ENCODE assay signal across 1 cellular context in the genomic region with DNA sequence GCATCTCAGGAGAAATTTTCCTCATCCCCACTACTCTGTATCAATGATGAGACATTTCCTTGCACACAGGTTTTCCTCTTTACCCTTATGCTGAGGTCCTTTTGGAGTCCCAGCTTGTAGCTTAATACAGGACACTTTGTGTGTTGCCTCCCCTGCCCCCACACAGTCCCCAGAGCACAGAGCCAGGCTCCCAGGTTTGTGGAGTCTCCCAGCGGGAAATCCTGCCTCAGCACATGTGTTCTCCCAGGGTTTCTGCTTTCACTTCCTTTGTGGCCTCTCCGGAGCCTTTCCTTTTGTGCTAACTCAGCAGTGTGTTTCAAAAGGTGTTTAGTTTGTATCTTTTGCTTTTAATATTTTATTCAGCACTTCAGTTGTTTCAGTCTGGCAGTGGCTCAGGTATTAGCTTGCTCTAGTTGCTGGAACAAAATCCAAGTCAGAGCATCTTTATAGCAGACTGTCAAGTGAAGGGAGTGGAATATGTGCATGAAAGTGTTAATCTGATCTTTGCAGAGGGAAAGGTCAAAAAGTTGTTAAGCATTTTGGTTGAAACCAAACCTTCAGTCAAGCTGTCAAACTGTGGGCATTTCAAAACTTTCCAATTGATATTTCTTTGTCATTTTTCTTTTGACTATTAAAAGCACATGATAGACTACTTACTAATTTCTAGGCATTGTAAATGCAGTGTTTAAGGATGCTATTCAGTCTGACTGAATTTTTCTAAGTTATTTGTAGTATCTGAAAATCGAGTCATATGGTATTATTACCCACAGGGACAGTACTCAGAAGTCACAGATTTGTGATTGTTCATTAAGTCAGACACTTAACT.
A peak's percentile ranks its signal among the peaks of the same experiment; 100 is the strongest.
TF ChIP-seq lines count a peak whose summit lies in the region.

No MANE protein-coding gene starts in this region.

TF ChIP-seq in H1, 55 proteins besides CTCF, POLR2A, EP300 and RAD21:
- TF ChIP-seq ASH2L (IDR thresholded peaks at IDR 0.05; ENCODE audit: low read length) (peak; percentile 50), MAFK (IDR thresholded peaks at IDR 0.05; ENCODE audit: low read depth, low read length) (peak; percentile 87), CEBPB (IDR thresholded peaks at IDR 0.05; ENCODE audit: low read depth, low read length) (no peak), GTF2F1 (IDR thresholded peaks at IDR 0.05; ENCODE audit: borderline replicate concordance, low read depth, low read length) (no peak), ZNF274 (IDR thresholded peaks at IDR 0.05; ENCODE audit: borderline replicate concordance, extremely low read depth, low read length) (no peak), SP1 (IDR thresholded peaks at IDR 0.05; ENCODE audit: low read depth, low read length) (peak; percentile 73; the same call in 1 of the 2 replicates), BACH1 (IDR thresholded peaks at IDR 0.05; ENCODE audit: low read length) (peak; percentile 80), TCF12 (IDR thresholded peaks at IDR 0.05; ENCODE audit: low read depth, low read length) (0 out of 2 replicates have a peak, but pooled peaks have one; percentile 12), HDAC6 (IDR thresholded peaks at IDR 0.05; ENCODE audit: low read depth, low read length) (no peak), SIN3A (conservative IDR thresholded peaks at IDR 0.05 in 1 of 2, IDR thresholded peaks at IDR 0.05 in 1 of 2; ENCODE audit: low read depth in 1 of 2, low read length in 2 of 2) (peak in 1 of 2 experiments; percentile 67; a peak in 1 of 4 replicates)
- TF ChIP-seq, protein P1, sequence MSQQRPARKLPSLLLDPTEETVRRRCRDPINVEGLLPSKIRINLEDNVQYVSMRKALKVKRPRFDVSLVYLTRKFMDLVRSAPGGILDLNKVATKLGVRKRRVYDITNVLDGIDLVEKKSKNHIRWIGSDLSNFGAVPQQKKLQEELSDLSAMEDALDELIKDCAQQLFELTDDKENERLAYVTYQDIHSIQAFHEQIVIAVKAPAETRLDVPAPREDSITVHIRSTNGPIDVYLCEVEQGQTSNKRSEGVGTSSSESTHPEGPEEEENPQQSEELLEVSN (IDR thresholded peaks at IDR 0.05): 0 out of 2 replicates have a peak, but pooled peaks have one; percentile 12
- TF ChIP-seq, protein P2, sequence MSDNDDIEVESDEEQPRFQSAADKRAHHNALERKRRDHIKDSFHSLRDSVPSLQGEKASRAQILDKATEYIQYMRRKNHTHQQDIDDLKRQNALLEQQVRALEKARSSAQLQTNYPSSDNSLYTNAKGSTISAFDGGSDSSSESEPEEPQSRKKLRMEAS (IDR thresholded peaks at IDR 0.05): peak; percentile 82
